Comparison of ENCODE assay signal across 10 cellular contexts in genomic region chr17:70405492-70406220, GRCh38.
DNase-seq lines count a peak whose midpoint lies in the region; ATAC-seq, FAIRE-seq and TF ChIP-seq lines count a peak whose summit lies in the region.
"Had no signal": no experiment of that assay in that cellular context is flagged by ENCODE, and none has a peak within 500 bp of the region (broad histone marks: within the 10 kb centered on the region; RNA-seq: fewer than 3 reads in every experiment).

No MANE protein-coding gene starts in this region.

- no peaks in the 10 kb centered on the region for H3K27me3 Mint-ChIP-seq in type B pancreatic cell
- H3K27me3 Mint-ChIP-seq: IgD-negative memory B cell had no signal

- H3K4me3 ChIP-seq in MG63 = no peak overlapping the region
- H3K4me3 ChIP-seq in endothelial cell of umbilical vein (replicated peaks in 1 of 3; ENCODE audit: insufficient read depth in 1 of 3, low read depth in 1 of 3, low read length in 3 of 3) = no peak overlapping the region

- FAIRE-seq in endothelial cell of umbilical vein (lab: Jason Lieb, UNC) = peak; percentile 35
- FAIRE-seq: A204.1 had no signal

- H3K4me3 Mint-ChIP-seq in type B pancreatic cell = no peak overlapping the region
- H3K4me3 Mint-ChIP-seq: IgD-negative memory B cell had no signal

- H3K36me3 ChIP-seq in MG63 (no peaks in the 10 kb centered on the region), endothelial cell of umbilical vein (ENCODE audit: control insufficient read depth in 2 of 2, extremely low read depth in 1 of 2, insufficient read depth in 2 of 2, low read length in 2 of 2) (no peaks in the 10 kb centered on the region)

- intact Hi-C loops in endothelial cell of umbilical vein (cut with micrococcal nuclease) = no loop called here

- no peaks in the 10 kb centered on the region for H3K9me3 ChIP-seq in MG63
- no peaks in the 10 kb centered on the region for H3K9me3 ChIP-seq in endothelial cell of umbilical vein (replicated peaks; ENCODE audit: control insufficient read depth, insufficient read depth, low read length)

- peaks cover 12% of the 10 kb centered on the region for H3K4me1 Mint-ChIP-seq in type B pancreatic cell (ENCODE audit: unreplicated experiment)
- H3K4me1 Mint-ChIP-seq: IgD-negative memory B cell had no signal

- no peaks in the 10 kb centered on the region for H3K27me3 ChIP-seq in MG63
- H3K27me3 ChIP-seq in endothelial cell of umbilical vein (ENCODE audit: control insufficient read depth in 2 of 2, insufficient read depth in 2 of 2, low read length in 2 of 2) = no peaks in the 10 kb centered on the region

- no peak overlapping the region for H3K9ac ChIP-seq in endothelial cell of umbilical vein (replicated peaks; ENCODE audit: extremely low read depth, insufficient read depth, low read length)

- H3K27ac Mint-ChIP-seq in type B pancreatic cell = peak overlapping the region; percentile 1
- H3K27ac Mint-ChIP-seq: IgD-negative memory B cell had no signal

- POLR2A ChIA-PET in endothelial cell of umbilical vein (lab: Charles Lee) = no interaction called here

- H3K79me2 ChIP-seq in endothelial cell of umbilical vein (ENCODE audit: control insufficient read depth, insufficient read depth, low read length) = no peaks in the 10 kb centered on the region

- BruUV-seq in endothelial cell of umbilical vein (replicated peaks; lab: Mats Ljungman, UMichigan) = no TSS peak

- CTCF ChIA-PET in endothelial cell of umbilical vein (lab: Charles Lee) = interaction anchor here (0.7 to 1.2 kb wide), 3 partner anchors 12 to 61 kb away, joined by 3 read pairs; no protein-coding TSS in a partner anchor

- ATAC-seq in HG03108 (IDR thresholded peaks at IDR 0.05; ENCODE audit: unreplicated experiment) = no peak
- ATAC-seq in HG03175 (IDR thresholded peaks at IDR 0.05; ENCODE audit: unreplicated experiment) = no peak

- H3K4me1 ChIP-seq in endothelial cell of umbilical vein (ENCODE audit: control insufficient read depth, extremely low read depth, insufficient read depth, low read length) = peaks cover 6% of the 10 kb centered on the region

- H3K36me3 Mint-ChIP-seq in type B pancreatic cell = no peaks in the 10 kb centered on the region
- H3K36me3 Mint-ChIP-seq: IgD-negative memory B cell had no signal

- no peak overlapping the region for H3K27ac ChIP-seq in endothelial cell of umbilical vein (ENCODE audit: insufficient read depth, low read depth, low read length)

- no peak overlapping the region for H3K4me2 ChIP-seq in endothelial cell of umbilical vein (ENCODE audit: insufficient read depth, low read length)

- DNase-seq in NCI-H2227 (lab: John Stamatoyannopoulos, UW; ENCODE audit: unreplicated experiment) (peak; percentile 7), NCI-H2227 treated with DMSO at 0.1 percent for 48 hours (lab: John Stamatoyannopoulos, UW) (no peak), MG63 (peak; percentile 71), endothelial cell of umbilical vein (ENCODE audit: low read depth, low spot score) (peak; percentile 24), type B pancreatic cell (ENCODE audit: extremely low spot score, unreplicated experiment) (no peak), GM20000 (ENCODE audit: low spot score) (no peak)

- H2AFZ ChIP-seq in endothelial cell of umbilical vein (ENCODE audit: low read depth, low read length) = no peak overlapping the region

- H3K9me1 ChIP-seq in endothelial cell of umbilical vein (replicated peaks; ENCODE audit: control insufficient read depth, extremely low read depth, insufficient read depth, low read length) = no peaks in the 10 kb centered on the region

- no peak for TF ChIP-seq CTCF in endothelial cell of umbilical vein (IDR thresholded peaks at IDR 0.05; ENCODE audit: extremely low read depth in 1 of 2, insufficient read depth in 1 of 2, low read depth in 1 of 2, low read length in 2 of 2)
- TF ChIP-seq CTCF in type B pancreatic cell (conservative IDR thresholded peaks at IDR 0.05) = no peak
- TF ChIP-seq CTCF in GM20000 (IDR thresholded peaks at IDR 0.05; ENCODE audit: extremely low read depth, missing control alignments) = no peak

- no peaks in the 10 kb centered on the region for H4K20me1 ChIP-seq in endothelial cell of umbilical vein (replicated peaks; ENCODE audit: control insufficient read depth, extremely low read depth, insufficient read depth, low read length)

- TF ChIP-seq POLR2A in endothelial cell of umbilical vein (IDR thresholded peaks at IDR 0.05; ENCODE audit: low read depth, low read length) = no peak

- dilution Hi-C loops in endothelial cell of umbilical vein (cut with MboI; ENCODE audit: extremely low pct_ligation_motif_present, low sequenced_read_pairs) = no loop called here

- H3K9me3 Mint-ChIP-seq in type B pancreatic cell = no peaks in the 10 kb centered on the region
- H3K9me3 Mint-ChIP-seq: IgD-negative memory B cell had no signal

TF ChIP-seq in endothelial cell of umbilical vein, 7 proteins besides CTCF, POLR2A, EP300 and RAD21:
- TF ChIP-seq GATA2 (IDR thresholded peaks at IDR 0.05; ENCODE audit: insufficient read depth, insufficient read length, low read depth, low read length) = no peak
- peak; percentile 91 for TF ChIP-seq FOS (IDR thresholded peaks at IDR 0.05; ENCODE audit: borderline replicate concordance, insufficient read depth, low read length)
- TF ChIP-seq MAX (IDR thresholded peaks at IDR 0.05; ENCODE audit: insufficient read depth, insufficient read length) = no peak
- TF ChIP-seq MYC (IDR thresholded peaks at IDR 0.05; ENCODE audit: low read depth, low read length) = no peak
- TF ChIP-seq JUN (IDR thresholded peaks at IDR 0.05; ENCODE audit: borderline replicate concordance, insufficient read depth, insufficient read length, low read depth) = peak; percentile 12
- no peak for TF ChIP-seq EZH2 (IDR thresholded peaks at IDR 0.05; ENCODE audit: borderline replicate concordance, low read depth, low read length, severe bottlenecking)
- TF ChIP-seq POLR2AphosphoS5 (IDR thresholded peaks at IDR 0.05; ENCODE audit: insufficient read depth, low read depth, low read length) = no peak

Comparison
In these comparisons a context has a peak if more than half of its experiments do, and no peak if none do; other contexts are left out.
1. DNase-seq: peak in NCI-H2227 (single experiment), MG63 (single experiment) and endothelial cell of umbilical vein (single experiment); none in NCI-H2227 treated with DMSO at 0.1 percent for 48 hours (single experiment), type B pancreatic cell (single experiment) and GM20000 (single experiment).